In genomic region chr3:136642714-136643113, GRCh38 we compare ENCODE assay signal across 2 cellular contexts.
A peak's percentile ranks its signal among the peaks of the same experiment; 100 is the strongest.
TF ChIP-seq lines count a peak whose summit lies in the region.

No MANE protein-coding gene starts in this region.

TF ChIP-seq in IMR-90, 13 proteins besides CTCF, POLR2A, EP300 and RAD21:
- TF ChIP-seq USF2 (IDR thresholded peaks at IDR 0.05; ENCODE audit: low read depth, low read length) (no peak), MAFK (IDR thresholded peaks at IDR 0.05; ENCODE audit: low read depth, low read length) (no peak), RFX5 (IDR thresholded peaks at IDR 0.05; ENCODE audit: low read depth, low read length) (no peak), SMC3 (IDR thresholded peaks at IDR 0.05; ENCODE audit: low read depth, low read length) (no peak), NFE2L2 (IDR thresholded peaks at IDR 0.05; ENCODE audit: low read depth, low read length) (no peak)

TF ChIP-seq in K562, 482 proteins besides CTCF, POLR2A, EP300 and RAD21:
- TF ChIP-seq ZFP1 (CRISPR knock-in tag; IDR thresholded peaks at IDR 0.05), result no peak
- no peak for TF ChIP-seq L3MBTL2 (IDR thresholded peaks at IDR 0.05)
- TF ChIP-seq TCF3 (CRISPR knock-in tag; IDR thresholded peaks at IDR 0.05), result peak; percentile 22; the same call in 1 of the 2 replicates
- no peak for TF ChIP-seq ZBTB1 (CRISPR knock-in tag; IDR thresholded peaks at IDR 0.05; ENCODE audit: borderline replicate concordance, low read depth)
- no peak for TF ChIP-seq ZC3H11A (IDR thresholded peaks at IDR 0.05; ENCODE audit: low read depth, low read length)
- no peak for TF ChIP-seq ZNF609 (CRISPR knock-in tag; IDR thresholded peaks at IDR 0.05; ENCODE audit: borderline replicate concordance)
- TF ChIP-seq SAP30 (IDR thresholded peaks at IDR 0.05; ENCODE audit: borderline replicate concordance, insufficient read depth, low read depth, low read length, poor library complexity, severe bottlenecking), result no peak
- TF ChIP-seq ZNF57 (CRISPR knock-in tag; IDR thresholded peaks at IDR 0.05), result no peak
- TF ChIP-seq RNF2 (IDR thresholded peaks at IDR 0.05), result no peak
- TF ChIP-seq PCBP1 (IDR thresholded peaks at IDR 0.05; ENCODE audit: low read depth, low read length, poor library complexity, severe bottlenecking), result no peak
- peak; percentile 29; the same call in 1 of the 2 replicates for TF ChIP-seq CBFA2T2 (conservative IDR thresholded peaks at IDR 0.05)
- no peak for TF ChIP-seq HNRNPH1 (optimal IDR thresholded peaks at IDR 0.05; ENCODE audit: low read depth, low read length)
- TF ChIP-seq TCF7L2 (IDR thresholded peaks at IDR 0.05; ENCODE audit: low read depth, low read length), result no peak
- no peak for TF ChIP-seq ARID3A (IDR thresholded peaks at IDR 0.05; ENCODE audit: borderline replicate concordance, low read depth, low read length)
- peak; percentile 52; the same call in 1 of the 2 replicates for TF ChIP-seq CTBP1 (IDR thresholded peaks at IDR 0.05; ENCODE audit: borderline replicate concordance)
- TF ChIP-seq ETV5 (CRISPR knock-in tag; IDR thresholded peaks at IDR 0.05; ENCODE audit: low read depth), result no peak
- peak; percentile 57 for TF ChIP-seq SOX6 (IDR thresholded peaks at IDR 0.05)
- no peak for TF ChIP-seq TCF7 (IDR thresholded peaks at IDR 0.05; ENCODE audit: borderline replicate concordance)
- no peak for TF ChIP-seq TBP (optimal IDR thresholded peaks at IDR 0.05; ENCODE audit: low read depth, low read length)
- TF ChIP-seq ZNF436 (CRISPR knock-in tag; IDR thresholded peaks at IDR 0.05), result no peak
- TF ChIP-seq ARID1B (IDR thresholded peaks at IDR 0.05), result 0 out of 2 replicates have a peak, but pooled peaks have one; percentile 20
- no peak for TF ChIP-seq ZNF318 (IDR thresholded peaks at IDR 0.05; ENCODE audit: borderline replicate concordance in 1 of 2, low read depth in 1 of 2)
- no peak for TF ChIP-seq GABPA (tag; conservative IDR thresholded peaks at IDR 0.05; ENCODE audit: low read depth)
- peak; percentile 74 for TF ChIP-seq NFIC (IDR thresholded peaks at IDR 0.05)
- 0 out of 4 replicates have a peak, but pooled peaks have one; percentile 16 to 31 for TF ChIP-seq TRIM24 (IDR thresholded peaks at IDR 0.05)
- TF ChIP-seq ZKSCAN3 (CRISPR knock-in tag; IDR thresholded peaks at IDR 0.05), result no peak
- TF ChIP-seq DACH1 (IDR thresholded peaks at IDR 0.05; ENCODE audit: partially characterized antibody), result no peak
- TF ChIP-seq ZNF212 (CRISPR knock-in tag; IDR thresholded peaks at IDR 0.05), result no peak
- no peak for TF ChIP-seq GABPB1 (CRISPR knock-in tag; IDR thresholded peaks at IDR 0.05)
- TF ChIP-seq MYNN (IDR thresholded peaks at IDR 0.05), result no peak
- TF ChIP-seq MYNN (CRISPR knock-in tag; IDR thresholded peaks at IDR 0.05), result no peak
- TF ChIP-seq CBFA2T3 (IDR thresholded peaks at IDR 0.05), result peak; percentile 59
- no peak for TF ChIP-seq FOXK1 (CRISPR knock-in tag; IDR thresholded peaks at IDR 0.05; ENCODE audit: borderline replicate concordance)
- TF ChIP-seq ZNF699 (CRISPR knock-in tag; IDR thresholded peaks at IDR 0.05; ENCODE audit: insufficient replicate concordance), result no peak
- no peak for TF ChIP-seq MYBL2 (IDR thresholded peaks at IDR 0.05; ENCODE audit: low read depth)
- TF ChIP-seq MYBL2 (CRISPR knock-in tag; IDR thresholded peaks at IDR 0.05; ENCODE audit: borderline replicate concordance), result no peak
- TF ChIP-seq ZNF75A (CRISPR knock-in tag; IDR thresholded peaks at IDR 0.05), result no peak
- peak; percentile 38; the same call in 1 of the 2 replicates for TF ChIP-seq GATA2 (CRISPR knock-in tag; IDR thresholded peaks at IDR 0.05)
- TF ChIP-seq DPF2 (IDR thresholded peaks at IDR 0.05), result 0 out of 2 replicates have a peak, but pooled peaks have one; percentile 27
- TF ChIP-seq MED1 (CRISPR knock-in tag; IDR thresholded peaks at IDR 0.05; ENCODE audit: borderline replicate concordance), result no peak
- no peak for TF ChIP-seq HLTF (IDR thresholded peaks at IDR 0.05)
TF ChIP-seq in K562: peak in this region for 10.
